ENCODE assay signal across 9 cellular contexts in the genomic region with DNA sequence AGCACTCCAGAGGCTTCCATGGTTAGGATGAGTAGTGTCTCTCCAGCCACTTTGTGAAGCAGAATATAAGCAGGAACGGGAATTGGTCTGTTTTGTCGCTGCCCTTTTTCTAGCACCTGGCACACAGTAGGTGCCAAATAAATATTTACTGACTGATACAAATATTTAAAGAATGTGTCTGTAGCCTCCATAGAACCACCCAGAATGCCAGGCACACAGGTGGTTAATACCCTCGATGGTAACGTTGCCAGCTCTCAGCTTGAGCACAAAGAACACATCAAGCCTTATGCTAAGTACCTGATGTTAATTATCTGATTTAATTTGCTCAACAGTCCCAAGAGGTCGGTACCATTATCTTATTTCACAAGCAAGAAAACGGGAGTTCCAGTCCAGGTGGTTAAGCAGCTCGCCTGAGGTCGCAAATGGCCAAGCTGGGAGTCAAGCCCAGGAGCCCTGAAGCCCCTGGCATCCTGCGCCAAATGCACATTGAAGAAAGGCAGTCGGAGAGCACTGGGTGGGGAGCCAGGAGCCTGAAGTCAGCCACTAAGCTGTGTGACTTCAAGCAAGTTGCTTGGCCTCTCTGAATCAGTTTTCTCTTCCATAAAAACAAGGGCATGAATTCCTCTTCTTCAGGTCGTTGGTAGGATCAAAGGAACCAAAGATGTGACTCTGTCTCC. TPM values are rescaled to one million over a fixed set of nuclear protein-coding genes. Genes with fewer than 3 reads are reported as not detected.
DNase-seq lines count a peak whose midpoint lies in the region; ATAC-seq and TF ChIP-seq lines count a peak whose summit lies in the region.
"Had no signal": no experiment of that assay in that cellular context is flagged by ENCODE, and none has a peak within 500 bp of the region (broad histone marks: within the 10 kb centered on the region; RNA-seq: fewer than 3 reads in every experiment).

No MANE protein-coding gene starts in this region.

- peak overlapping the region; percentile 79 for H3K4me3 Mint-ChIP-seq in endothelial cell (ENCODE audit: unreplicated experiment)
- no peak overlapping the region for H3K4me3 Mint-ChIP-seq in activated naive CD4-positive, alpha-beta T cell treated with anti-CD3 and anti-CD28 coated beads, Interleukin-2, amount 10 ng/mL, durations not matched to agents 7 days and 5 days

- H3K9me3 ChIP-seq in heart right ventricle (no peaks in the 10 kb centered on the region), neuronal stem cell (replicated peaks in 1 of 2; ENCODE audit: control insufficient read depth in 2 of 2, insufficient read depth in 1 of 2, low read depth in 1 of 2, low read length in 2 of 2) (no peaks in the 10 kb centered on the region), vagina (no peaks in the 10 kb centered on the region)

- peak overlapping the region; percentile 84 to 99 (median 92) for H3K27ac ChIP-seq in heart right ventricle
- H3K27ac ChIP-seq in neuronal stem cell (replicated peaks; ENCODE audit: low read length), result peak overlapping the region; percentile 72
- peak overlapping the region; percentile 82 for H3K27ac ChIP-seq in vagina

- peaks cover 85 to 100% (median 100%) of the 10 kb centered on the region in 9 donors for H3K4me1 ChIP-seq in heart right ventricle
- peaks cover 22 to 38% of the 10 kb centered on the region in 2 donors for H3K4me1 ChIP-seq in neuronal stem cell (ENCODE audit: control insufficient read depth in 2 of 2, insufficient read depth in 1 of 2, low read depth in 1 of 2, low read length in 2 of 2)
- peaks cover 100% of the 10 kb centered on the region for H3K4me1 ChIP-seq in vagina

- no peak overlapping the region for H3K4me3 ChIP-seq in heart right ventricle
- no peak overlapping the region for H3K4me3 ChIP-seq in neuronal stem cell (ENCODE audit: low read length in 2 of 2)
- H3K4me3 ChIP-seq in vagina, result no peak overlapping the region

- DNase-seq in heart right ventricle (no peak), left ventricle myocardium superior (no peak), endothelial cell (ENCODE audit: low spot score) (no peak), neuronal stem cell (ENCODE audit: low spot score) (no peak), vagina (ENCODE audit: extremely low spot score in 2 of 2) (no peak), posterior vena cava (ENCODE audit: low spot score) (no peak)
- DNase-seq in activated naive CD4-positive, alpha-beta T cell treated with anti-CD3 and anti-CD28 coated beads, Interleukin-2, amount 10 ng/mL, durations not matched to agents 7 days and 5 days, result no peak
- DNase-seq in activated CD4-positive, alpha-beta T cell treated with anti-CD3 and anti-CD28 coated beads for 4 hours, result no peak
- DNase-seq: PC-3 had no signal

- H4K8ac ChIP-seq in neuronal stem cell (ENCODE audit: low read depth, low read length), result no peak overlapping the region

- H3K4me2 ChIP-seq in neuronal stem cell (ENCODE audit: insufficient read depth, low read length, poor library complexity, severe bottlenecking), result no peak overlapping the region

- no peak overlapping the region for H2BK12ac ChIP-seq in neuronal stem cell (ENCODE audit: low read length)

- no peak overlapping the region for H2AFZ ChIP-seq in neuronal stem cell (ENCODE audit: low read length)

- no peak overlapping the region for H2BK15ac ChIP-seq in neuronal stem cell (ENCODE audit: low read length)

- no peak overlapping the region for H2BK5ac ChIP-seq in neuronal stem cell (ENCODE audit: low read length)

- H2AK5ac ChIP-seq in neuronal stem cell (ENCODE audit: low read depth, low read length), result no peak overlapping the region

- CTCF ChIA-PET in activated naive CD4-positive, alpha-beta T cell treated with anti-CD3 and anti-CD28 coated beads, Interleukin-2, amount 10 ng/mL, durations not matched to agents 7 days and 5 days (lab: Charles Lee), result no interaction called here

- no peak overlapping the region for H3K14ac ChIP-seq in neuronal stem cell (ENCODE audit: low read length)

- no peak overlapping the region for H3K4ac ChIP-seq in neuronal stem cell (ENCODE audit: low read length)

- TF ChIP-seq POLR2A in vagina (IDR thresholded peaks at IDR 0.05), result no peak

- H2BK120ac ChIP-seq in neuronal stem cell (ENCODE audit: low read depth, low read length), result no peak overlapping the region

- WGBS in heart right ventricle, 2 donors, result 42 to 46% methylated on average over 11 of the region's 11 CpGs
- WGBS in neuronal stem cell (ENCODE audit: extremely low coverage in 2 of 2, insufficient read length in 2 of 2, insufficient replicate concordance in 1 of 2), 2 donors, result no CpG with 5 or more reads among the region's 11 CpGs

- peaks cover 3% of the 10 kb centered on the region for H3K79me1 ChIP-seq in neuronal stem cell (ENCODE audit: low read depth, low read length)

- peaks cover 8% of the 10 kb centered on the region for H3K27me3 Mint-ChIP-seq in endothelial cell (ENCODE audit: unreplicated experiment)
- no peaks in the 10 kb centered on the region for H3K27me3 Mint-ChIP-seq in activated naive CD4-positive, alpha-beta T cell treated with anti-CD3 and anti-CD28 coated beads, Interleukin-2, amount 10 ng/mL, durations not matched to agents 7 days and 5 days

- H3K36me3 Mint-ChIP-seq in endothelial cell (ENCODE audit: low read depth, unreplicated experiment), result peaks cover 25% of the 10 kb centered on the region
- H3K36me3 Mint-ChIP-seq in activated naive CD4-positive, alpha-beta T cell treated with anti-CD3 and anti-CD28 coated beads, Interleukin-2, amount 10 ng/mL, durations not matched to agents 7 days and 5 days, result no peaks in the 10 kb centered on the region

- H3K9ac ChIP-seq in neuronal stem cell (ENCODE audit: low read depth, low read length, poor library complexity), result no peak overlapping the region

- peak overlapping the region; percentile 94 for H3K27ac Mint-ChIP-seq in endothelial cell (ENCODE audit: unreplicated experiment)
- H3K27ac Mint-ChIP-seq in activated naive CD4-positive, alpha-beta T cell treated with anti-CD3 and anti-CD28 coated beads, Interleukin-2, amount 10 ng/mL, durations not matched to agents 7 days and 5 days, result no peak overlapping the region

- no peak for ATAC-seq in heart right ventricle
- ATAC-seq in left ventricle myocardium superior, result no peak
- ATAC-seq: PC-3 had no signal

- H3K23ac ChIP-seq in neuronal stem cell (ENCODE audit: low read depth, low read length, poor library complexity), result no peak overlapping the region

- no peak overlapping the region for H4K91ac ChIP-seq in neuronal stem cell (ENCODE audit: low read depth, low read length, poor library complexity)

- H3K27me3 ChIP-seq in heart right ventricle, result no peaks in the 10 kb centered on the region
- no peaks in the 10 kb centered on the region for H3K27me3 ChIP-seq in neuronal stem cell (ENCODE audit: control insufficient read depth in 3 of 3, insufficient read depth in 3 of 3, low read depth in 1 of 3, low read length in 3 of 3)
- H3K27me3 ChIP-seq in vagina, result no peaks in the 10 kb centered on the region

- H3K9me3 Mint-ChIP-seq in endothelial cell (ENCODE audit: unreplicated experiment), result no peaks in the 10 kb centered on the region
- H3K9me3 Mint-ChIP-seq in activated naive CD4-positive, alpha-beta T cell treated with anti-CD3 and anti-CD28 coated beads, Interleukin-2, amount 10 ng/mL, durations not matched to agents 7 days and 5 days, result no peaks in the 10 kb centered on the region

- intact Hi-C loops in heart right ventricle (cut with DNase I), result loop anchor here in 2 of 10 donors (1.0 to 5.0 kb wide), 4 partner anchors 14 to 47 kb away; partner anchors contain the start of gene HSPG2 (in 1 of the 2)
- intact Hi-C loops in left ventricle myocardium superior (cut with micrococcal nuclease), result no loop called here
- intact Hi-C loops in vagina (cut with DNase I), result no loop called here
- intact Hi-C loops in posterior vena cava (cut with DNase I), result no loop called here

- no peak overlapping the region for H3K18ac ChIP-seq in neuronal stem cell (ENCODE audit: low read length)

- H3K4me1 Mint-ChIP-seq in endothelial cell (ENCODE audit: unreplicated experiment), result peaks cover 84% of the 10 kb centered on the region
- peaks cover 14% of the 10 kb centered on the region for H3K4me1 Mint-ChIP-seq in activated naive CD4-positive, alpha-beta T cell treated with anti-CD3 and anti-CD28 coated beads, Interleukin-2, amount 10 ng/mL, durations not matched to agents 7 days and 5 days

- TF ChIP-seq CTCF in heart right ventricle (IDR thresholded peaks at IDR 0.05) (no peak), endothelial cell (IDR thresholded peaks at IDR 0.05; ENCODE audit: unreplicated experiment) (no peak), vagina (IDR thresholded peaks at IDR 0.05) (no peak)

- H3K36me3 ChIP-seq in heart right ventricle (peaks cover 0 to 38% (median 0%) of the 10 kb centered on the region in 9 donors), neuronal stem cell (replicated peaks in 1 of 2; ENCODE audit: control insufficient read depth in 2 of 2, insufficient read depth in 2 of 2, low read length in 2 of 2) (no peaks in the 10 kb centered on the region), vagina (no peaks in the 10 kb centered on the region)

RNA-seq across cellular contexts. Expression of gene HSPG2, which starts 26.4 kb away (rescaled TPM):
- total RNA-seq in heart right ventricle (100 to 1,000 TPM; 249 to 508 (median 320) TPM), left ventricle myocardium superior (269 TPM), endothelial cell (ENCODE audit: unreplicated experiment) (1,732 TPM), vagina (179 TPM), posterior vena cava (100 to 1,000 TPM; 682 to 919 TPM)
- 100 to 1,000 TPM; 221 to 276 TPM for polyA plus RNA-seq in heart right ventricle
- 11.0 TPM for polyA plus RNA-seq in neuronal stem cell (2013, experiment 1 of 2)
- polyA plus RNA-seq in neuronal stem cell (2013, experiment 2 of 2), result 10.9 TPM
